In genomic region chr11:35270342-35270741, GRCh38 we compare ENCODE assay signal across 35 cellular contexts.
"Had no signal": no experiment of that assay in that cellular context is flagged by ENCODE, and none has a peak within 500 bp of the region (broad histone marks: within the 10 kb centered on the region; RNA-seq: fewer than 3 reads in every experiment).

No MANE protein-coding gene starts in this region.

- H3K27ac Mint-ChIP-seq: activated CD4-positive, alpha-beta memory T cell treated with anti-CD3 and anti-CD28 coated beads for 36 hours; activated CD4-positive, alpha-beta T cell treated with anti-CD3 and anti-CD28 coated beads for 36 hours; activated CD4-positive, alpha-beta T cell treated with anti-CD3 and anti-CD28 coated beads, Interleukin-2, amount 10 ng/mL, durations not matched to agents 24 days and 14 days; activated CD8-positive, alpha-beta memory T cell treated with anti-CD3 and anti-CD28 coated beads, Interleukin-2, amount 10 ng/mL, durations not matched to agents 7 days and 5 days; activated CD8-positive, alpha-beta T cell treated with anti-CD3 and anti-CD28 coated beads, Interleukin-2, amount 10 ng/mL, durations not matched to agents 7 days and 5 days; activated naive CD4-positive, alpha-beta T cell treated with anti-CD3 and anti-CD28 coated beads for 36 hours; activated naive CD4-positive, alpha-beta T cell treated with anti-CD3 and anti-CD28 coated beads, Interleukin-2, amount 50 U/mL, for 24 hours; activated naive CD8-positive, alpha-beta T cell treated with anti-CD3 and anti-CD28 coated beads for 36 hours; activated T-helper 1 cell treated with anti-CD3 and anti-CD28 coated beads, Interleukin-12 subunit alpha, Interleukin-12 subunit beta, Interleukin-2, Interleukin-4 antibody, amounts not matched to agents 30 ng/mL and 10 ng/mL and 1 ng/mL, durations not matched to agents 14 hours and 24 hours and 36 hours; activated T-helper 2 cell treated with anti-CD3 and anti-CD28 coated beads, Interferon-gamma antibody, Interleukin-2, Interleukin-4, amounts not matched to agents 10 μg/mL and 5 μg/mL and 100 μg/mL, durations not matched to agents 14 hours and 24 hours and 36 hours had no signal

- H3K4me3 Mint-ChIP-seq: activated CD4-positive, alpha-beta memory T cell treated with anti-CD3 and anti-CD28 coated beads for 36 hours; activated CD4-positive, alpha-beta T cell treated with anti-CD3 and anti-CD28 coated beads for 36 hours; activated CD4-positive, alpha-beta T cell treated with anti-CD3 and anti-CD28 coated beads, Interleukin-2, amount 10 ng/mL, durations not matched to agents 24 days and 14 days; activated CD8-positive, alpha-beta memory T cell treated with anti-CD3 and anti-CD28 coated beads, Interleukin-2, amount 10 ng/mL, durations not matched to agents 7 days and 5 days; activated CD8-positive, alpha-beta T cell treated with anti-CD3 and anti-CD28 coated beads, Interleukin-2, amount 10 ng/mL, durations not matched to agents 7 days and 5 days; activated naive CD4-positive, alpha-beta T cell treated with anti-CD3 and anti-CD28 coated beads for 36 hours; activated naive CD4-positive, alpha-beta T cell treated with anti-CD3 and anti-CD28 coated beads, Interleukin-2, amount 50 U/mL, for 24 hours; activated naive CD8-positive, alpha-beta T cell treated with anti-CD3 and anti-CD28 coated beads for 36 hours; activated naive CD8-positive, alpha-beta T cell treated with anti-CD3 and anti-CD28 coated beads, Interleukin-2, amount 50 U/mL, for 24 hours; activated T-helper 1 cell treated with anti-CD3 and anti-CD28 coated beads, Interleukin-12 subunit alpha, Interleukin-12 subunit beta, Interleukin-2, Interleukin-4 antibody, amounts not matched to agents 30 ng/mL and 10 ng/mL and 1 ng/mL, durations not matched to agents 14 hours and 24 hours and 36 hours; brain; central memory CD8-positive, alpha-beta T cell; dendritic cell treated with granulocyte-macrophage colony-stimulating factor and Interleukin-4, amounts not matched to agents 40 ng/mL and 50 ng/mL, for 4 days; effector memory CD8-positive, alpha-beta T cell had no signal

- H3K9me3 ChIP-seq: adrenal gland, breast epithelium, esophagus muscularis mucosa, gastrocnemius medialis, heart left ventricle had no signal

- H3K9me3 Mint-ChIP-seq: activated CD4-positive, alpha-beta memory T cell treated with anti-CD3 and anti-CD28 coated beads for 36 hours; activated naive CD4-positive, alpha-beta T cell treated with anti-CD3 and anti-CD28 coated beads for 36 hours; activated T-helper 1 cell treated with anti-CD3 and anti-CD28 coated beads, Interleukin-12 subunit alpha, Interleukin-12 subunit beta, Interleukin-2, Interleukin-4 antibody, amounts not matched to agents 30 ng/mL and 10 ng/mL and 1 ng/mL, durations not matched to agents 14 hours and 24 hours and 36 hours; central memory CD8-positive, alpha-beta T cell; dendritic cell treated with granulocyte-macrophage colony-stimulating factor and Interleukin-4, amounts not matched to agents 40 ng/mL and 50 ng/mL, for 4 days; effector memory CD8-positive, alpha-beta T cell had no signal

- H3K27me3 ChIP-seq: adrenal gland, breast epithelium, cardiac muscle cell, dorsolateral prefrontal cortex, esophagus muscularis mucosa, foreskin keratinocyte, gastrocnemius medialis, heart left ventricle had no signal

- H3K27ac ChIP-seq: adrenal gland, breast epithelium, cardiac muscle cell, coronary artery, esophagus muscularis mucosa, foreskin keratinocyte, gastrocnemius medialis, heart left ventricle had no signal

- DNase-seq: activated CD4-positive, alpha-beta memory T cell treated with anti-CD3 and anti-CD28 coated beads for 36 hours; activated CD4-positive, alpha-beta T cell treated with anti-CD3 and anti-CD28 coated beads for 36 hours; activated CD4-positive, alpha-beta T cell treated with anti-CD3 and anti-CD28 coated beads, Interleukin-2, amount 10 ng/mL, durations not matched to agents 24 days and 14 days; activated CD4-positive, CD25-positive, alpha-beta regulatory T cell; activated CD4-positive, CD25-positive, alpha-beta regulatory T cell treated with anti-CD3 and anti-CD28 coated beads, Interleukin-2, amount 50 U/mL, for 72 hours; activated CD8-positive, alpha-beta memory T cell treated with anti-CD3 and anti-CD28 coated beads, Interleukin-2, amount 10 ng/mL, durations not matched to agents 7 days and 5 days; activated CD8-positive, alpha-beta memory T cell treated with anti-CD3 and anti-CD28 coated beads, Interleukin-2, amount 50 U/mL, for 4 hours; activated CD8-positive, alpha-beta T cell treated with anti-CD3 and anti-CD28 coated beads, Interleukin-2, amount 10 ng/mL, durations not matched to agents 7 days and 5 days; activated effector memory CD4-positive, alpha-beta T cell treated with anti-CD3 and anti-CD28 coated beads, Interleukin-2, amount 50 U/mL, for 16 hours; activated naive CD4-positive, alpha-beta T cell treated with anti-CD3 and anti-CD28 coated beads for 36 hours; activated naive CD8-positive, alpha-beta T cell treated with anti-CD3 and anti-CD28 coated beads for 36 hours; activated naive CD8-positive, alpha-beta T cell treated with anti-CD3 and anti-CD28 coated beads, Interleukin-2, amount 50 U/mL, for 24 hours; activated T-cell treated with anti-CD3 and anti-CD28 coated beads, Interleukin-2, amount 50 U/mL, for 1 hour; activated T-cell treated with anti-CD3 and anti-CD28 coated beads, Interleukin-2, amount 50 U/mL, for 48 hours; adrenal gland; amygdala; aorta; dorsolateral prefrontal cortex; effector memory CD8-positive, alpha-beta T cell; erythroblast; foreskin keratinocyte; gastrocnemius medialis; glutamatergic neuron; heart left ventricle; T-helper 2 cell had no signal

- H3K4me1 ChIP-seq: breast epithelium had no signal

- H3K36me3 ChIP-seq: adrenal gland, breast epithelium, cardiac muscle cell, esophagus muscularis mucosa, gastrocnemius medialis, heart left ventricle had no signal

- ATAC-seq: activated CD4-positive, alpha-beta T cell treated with anti-CD3 and anti-CD28 coated beads for 36 hours; activated CD8-positive, alpha-beta memory T cell treated with anti-CD3 and anti-CD28 coated beads, Interleukin-2, amount 10 ng/mL, durations not matched to agents 7 days and 5 days; activated CD8-positive, alpha-beta T cell treated with anti-CD3 and anti-CD28 coated beads, Interleukin-2, amount 10 ng/mL, durations not matched to agents 7 days and 5 days; activated naive CD8-positive, alpha-beta T cell treated with anti-CD3 and anti-CD28 coated beads, Interleukin-2, amount 50 U/mL, for 24 hours; effector memory CD8-positive, alpha-beta T cell; foreskin keratinocyte; gastrocnemius medialis; heart left ventricle had no signal

- H3K27me3 Mint-ChIP-seq: activated naive CD4-positive, alpha-beta T cell treated with anti-CD3 and anti-CD28 coated beads, Interleukin-2, amount 50 U/mL, for 24 hours; activated naive CD8-positive, alpha-beta T cell treated with anti-CD3 and anti-CD28 coated beads for 36 hours; activated naive CD8-positive, alpha-beta T cell treated with anti-CD3 and anti-CD28 coated beads, Interleukin-2, amount 50 U/mL, for 24 hours; central memory CD8-positive, alpha-beta T cell; dendritic cell treated with granulocyte-macrophage colony-stimulating factor and Interleukin-4, amounts not matched to agents 40 ng/mL and 50 ng/mL, for 4 days; effector memory CD8-positive, alpha-beta T cell had no signal

- H3K4me3 ChIP-seq: adrenal gland, breast epithelium, cardiac muscle cell, coronary artery, dorsolateral prefrontal cortex, esophagus muscularis mucosa, gastrocnemius medialis, heart left ventricle had no signal

- H3K36me3 Mint-ChIP-seq: activated CD4-positive, alpha-beta memory T cell treated with anti-CD3 and anti-CD28 coated beads for 36 hours; activated naive CD4-positive, alpha-beta T cell treated with anti-CD3 and anti-CD28 coated beads, Interleukin-2, amount 50 U/mL, for 24 hours had no signal
